Comparison of ENCODE assay signal across 35 cellular contexts in genomic region chr2:12217206-12217605, GRCh38.
"Had no signal": no experiment of that assay in that cellular context is flagged by ENCODE, and none has a peak within 500 bp of the region (broad histone marks: within the 10 kb centered on the region; RNA-seq: fewer than 3 reads in every experiment).

No MANE protein-coding gene starts in this region.

- H3K27me3 ChIP-seq: ascending aorta, cardiac muscle cell had no signal

- H3K4me1 ChIP-seq: ascending aorta had no signal

- H3K36me3 Mint-ChIP-seq: activated CD8-positive, alpha-beta memory T cell treated with anti-CD3 and anti-CD28 coated beads, Interleukin-2, amount 10 ng/mL, durations not matched to agents 7 days and 5 days; activated naive CD4-positive, alpha-beta T cell treated with anti-CD3 and anti-CD28 coated beads, Interleukin-2, amount 50 U/mL, for 24 hours; activated naive CD8-positive, alpha-beta T cell treated with anti-CD3 and anti-CD28 coated beads, Interleukin-2, amount 10 ng/mL, durations not matched to agents 7 days and 5 days; brain had no signal

- H3K9me3 ChIP-seq: ascending aorta had no signal

- H3K4me1 Mint-ChIP-seq: activated B cell treated with CpG ODN at 0.5 μM for 24 hours; activated CD4-positive, alpha-beta memory T cell treated with anti-CD3 and anti-CD28 coated beads, Interleukin-2, amount 10 ng/mL, durations not matched to agents 7 days and 5 days; activated CD4-positive, alpha-beta T cell treated with anti-CD3 and anti-CD28 coated beads, Interleukin-2, amount 10 ng/mL, durations not matched to agents 7 days and 5 days; activated CD8-positive, alpha-beta memory T cell treated with anti-CD3 and anti-CD28 coated beads, Interleukin-2, amount 10 ng/mL, durations not matched to agents 7 days and 5 days; activated naive CD4-positive, alpha-beta T cell treated with anti-CD3 and anti-CD28 coated beads, Interleukin-2, amount 10 ng/mL, durations not matched to agents 7 days and 5 days; activated naive CD8-positive, alpha-beta T cell treated with anti-CD3 and anti-CD28 coated beads, Interleukin-2, amount 10 ng/mL, durations not matched to agents 7 days and 5 days had no signal

- H3K27ac ChIP-seq: ascending aorta, cardiac muscle cell, VCaP had no signal

- DNase-seq: activated B cell treated with CpG ODN at 0.5 μM for 24 hours; activated CD4-positive, alpha-beta memory T cell treated with anti-CD3 and anti-CD28 coated beads, Interleukin-2, amount 10 ng/mL, durations not matched to agents 7 days and 5 days; activated CD4-positive, alpha-beta T cell treated with anti-CD3 and anti-CD28 coated beads for 4 hours; activated CD4-positive, alpha-beta T cell treated with anti-CD3 and anti-CD28 coated beads, Interleukin-2, amount 10 ng/mL, durations not matched to agents 7 days and 5 days; activated CD4-positive, alpha-beta T cell treated with anti-CD3 and anti-CD28 coated beads, Interleukin-2, amount 50 U/mL, for 48 hours; activated CD4-positive, CD25-positive, alpha-beta regulatory T cell treated with anti-CD3 and anti-CD28 coated beads, Interleukin-2, amount 50 U/mL, for 72 hours; activated CD8-positive, alpha-beta memory T cell treated with anti-CD3 and anti-CD28 coated beads for 24 hours; activated CD8-positive, alpha-beta memory T cell treated with anti-CD3 and anti-CD28 coated beads, Interleukin-2, amount 10 ng/mL, durations not matched to agents 7 days and 5 days; activated CD8-positive, alpha-beta memory T cell treated with anti-CD3 and anti-CD28 coated beads, Interleukin-2, amount 50 U/mL, for 48 hours; activated CD8-positive, alpha-beta T cell treated with anti-CD3 and anti-CD28 coated beads, Interleukin-2, amount 10 ng/mL, durations not matched to agents 7 days and 5 days; activated effector memory CD4-positive, alpha-beta T cell treated with Interleukin-2 at 50 U/mL for 16 hours; activated gamma-delta T cell; activated naive CD4-positive, alpha-beta T cell treated with anti-CD3 and anti-CD28 coated beads, Interleukin-2, amount 10 ng/mL, durations not matched to agents 7 days and 5 days; activated naive CD4-positive, alpha-beta T cell treated with Interleukin-2 at 50 U/mL for 16 hours; activated naive CD8-positive, alpha-beta T cell treated with anti-CD3 and anti-CD28 coated beads, Interleukin-2, amount 10 ng/mL, durations not matched to agents 7 days and 5 days; activated naive CD8-positive, alpha-beta T cell treated with anti-CD3 and anti-CD28 coated beads, Interleukin-2, amount 50 U/mL, for 24 hours; activated T-cell treated with anti-CD3 and anti-CD28 coated beads, Interleukin-2, amount 50 U/mL, for 24 hours; activated T-cell treated with anti-CD3 and anti-CD28 coated beads, Interleukin-2, amount 50 U/mL, for 48 hours; amygdala; anterior cingulate cortex; caudate nucleus; cerebellar nuclear complex; T-helper 1 cell; T-helper 2 cell; T-helper 9 cell had no signal

- H3K27ac Mint-ChIP-seq: activated B cell treated with CpG ODN at 0.5 μM for 24 hours; activated CD4-positive, alpha-beta memory T cell treated with anti-CD3 and anti-CD28 coated beads, Interleukin-2, amount 10 ng/mL, durations not matched to agents 7 days and 5 days; activated CD4-positive, alpha-beta T cell treated with anti-CD3 and anti-CD28 coated beads, Interleukin-2, amount 10 ng/mL, durations not matched to agents 7 days and 5 days; activated CD8-positive, alpha-beta memory T cell treated with anti-CD3 and anti-CD28 coated beads, Interleukin-2, amount 10 ng/mL, durations not matched to agents 7 days and 5 days; activated CD8-positive, alpha-beta T cell treated with anti-CD3 and anti-CD28 coated beads, Interleukin-2, amount 10 ng/mL, durations not matched to agents 7 days and 5 days; activated naive CD4-positive, alpha-beta T cell treated with anti-CD3 and anti-CD28 coated beads, Interleukin-2, amount 10 ng/mL, durations not matched to agents 7 days and 5 days; activated naive CD4-positive, alpha-beta T cell treated with anti-CD3 and anti-CD28 coated beads, Interleukin-2, amount 50 U/mL, for 24 hours; activated naive CD8-positive, alpha-beta T cell; activated naive CD8-positive, alpha-beta T cell treated with anti-CD3 and anti-CD28 coated beads, Interleukin-2, amount 10 ng/mL, durations not matched to agents 7 days and 5 days; activated naive CD8-positive, alpha-beta T cell treated with anti-CD3 and anti-CD28 coated beads, Interleukin-2, amount 50 U/mL, for 24 hours; activated T-cell treated with anti-CD3 and anti-CD28 coated beads, Interleukin-2, amount 50 U/mL, for 24 hours; activated T-helper 2 cell treated with anti-CD3 and anti-CD28 coated beads, Interferon-gamma antibody, Interleukin-2, Interleukin-4, amounts not matched to agents 10 μg/mL and 5 μg/mL and 100 μg/mL, durations not matched to agents 14 hours and 24 hours and 36 hours; brain; T-helper 1 cell treated with Interleukin-12 subunit alpha and Interleukin-12 subunit beta and Interleukin-4 antibody, amounts not matched to agents 30 μg/mL and 1 μg/mL, for 36 hours; T-helper 2 cell treated with Interferon-gamma antibody and Interleukin-4, amounts not matched to agents 5 μg/mL and 100 μg/mL, for 36 hours had no signal

- H3K4me3 ChIP-seq: ascending aorta, cardiac muscle cell had no signal

- H3K27me3 Mint-ChIP-seq: activated B cell treated with CpG ODN at 0.5 μM for 24 hours; activated CD8-positive, alpha-beta memory T cell treated with anti-CD3 and anti-CD28 coated beads, Interleukin-2, amount 10 ng/mL, durations not matched to agents 7 days and 5 days; activated naive CD4-positive, alpha-beta T cell treated with anti-CD3 and anti-CD28 coated beads, Interleukin-2, amount 10 ng/mL, durations not matched to agents 7 days and 5 days; activated naive CD4-positive, alpha-beta T cell treated with anti-CD3 and anti-CD28 coated beads, Interleukin-2, amount 50 U/mL, for 24 hours; activated naive CD8-positive, alpha-beta T cell; activated naive CD8-positive, alpha-beta T cell treated with anti-CD3 and anti-CD28 coated beads, Interleukin-2, amount 50 U/mL, for 24 hours; activated T-cell treated with anti-CD3 and anti-CD28 coated beads, Interleukin-2, amount 50 U/mL, for 24 hours; brain; central memory CD8-positive, alpha-beta T cell had no signal

- H3K9me3 Mint-ChIP-seq: activated naive CD4-positive, alpha-beta T cell treated with anti-CD3 and anti-CD28 coated beads, Interleukin-2, amount 50 U/mL, for 24 hours; activated naive CD8-positive, alpha-beta T cell treated with anti-CD3 and anti-CD28 coated beads, Interleukin-2, amount 50 U/mL, for 24 hours; activated T-cell treated with anti-CD3 and anti-CD28 coated beads, Interleukin-2, amount 50 U/mL, for 24 hours; central memory CD8-positive, alpha-beta T cell had no signal

- ATAC-seq: activated CD8-positive, alpha-beta memory T cell treated with anti-CD3 and anti-CD28 coated beads, Interleukin-2, amount 10 ng/mL, durations not matched to agents 7 days and 5 days; activated CD8-positive, alpha-beta T cell treated with anti-CD3 and anti-CD28 coated beads, Interleukin-2, amount 10 ng/mL, durations not matched to agents 7 days and 5 days; activated naive CD8-positive, alpha-beta T cell treated with anti-CD3 and anti-CD28 coated beads, Interleukin-2, amount 50 U/mL, for 24 hours had no signal

- H3K36me3 ChIP-seq: ascending aorta, cardiac muscle cell had no signal

- H3K4me3 Mint-ChIP-seq: activated B cell treated with CpG ODN at 0.5 μM for 24 hours; activated CD4-positive, alpha-beta memory T cell treated with anti-CD3 and anti-CD28 coated beads, Interleukin-2, amount 10 ng/mL, durations not matched to agents 7 days and 5 days; activated CD4-positive, alpha-beta T cell treated with anti-CD3 and anti-CD28 coated beads, Interleukin-2, amount 10 ng/mL, durations not matched to agents 7 days and 5 days; activated CD8-positive, alpha-beta memory T cell treated with anti-CD3 and anti-CD28 coated beads, Interleukin-2, amount 10 ng/mL, durations not matched to agents 7 days and 5 days; activated CD8-positive, alpha-beta T cell treated with anti-CD3 and anti-CD28 coated beads, Interleukin-2, amount 10 ng/mL, durations not matched to agents 7 days and 5 days; activated naive CD4-positive, alpha-beta T cell treated with anti-CD3 and anti-CD28 coated beads, Interleukin-2, amount 10 ng/mL, durations not matched to agents 7 days and 5 days; activated naive CD4-positive, alpha-beta T cell treated with anti-CD3 and anti-CD28 coated beads, Interleukin-2, amount 50 U/mL, for 24 hours; activated naive CD8-positive, alpha-beta T cell; activated naive CD8-positive, alpha-beta T cell treated with anti-CD3 and anti-CD28 coated beads, Interleukin-2, amount 10 ng/mL, durations not matched to agents 7 days and 5 days; activated naive CD8-positive, alpha-beta T cell treated with anti-CD3 and anti-CD28 coated beads, Interleukin-2, amount 50 U/mL, for 24 hours; activated T-cell treated with anti-CD3 and anti-CD28 coated beads, Interleukin-2, amount 50 U/mL, for 24 hours; brain; central memory CD8-positive, alpha-beta T cell; T-helper 1 cell treated with Interleukin-12 subunit alpha and Interleukin-12 subunit beta and Interleukin-4 antibody, amounts not matched to agents 30 μg/mL and 1 μg/mL, for 36 hours; T-helper 2 cell treated with Interferon-gamma antibody and Interleukin-4, amounts not matched to agents 5 μg/mL and 100 μg/mL, for 36 hours had no signal
